ENCODE assay signal across 19 cellular contexts in genomic region chr1:219209578-219209977, GRCh38. TPM values are rescaled to one million over a fixed set of nuclear protein-coding genes. Genes with fewer than 3 reads are reported as not detected.
DNase-seq lines count a peak whose midpoint lies in the region; ATAC-seq and TF ChIP-seq lines count a peak whose summit lies in the region.
"Had no signal": no experiment of that assay in that cellular context is flagged by ENCODE, and none has a peak within 500 bp of the region (broad histone marks: within the 10 kb centered on the region; RNA-seq: fewer than 3 reads in every experiment).

No MANE protein-coding gene starts in this region.

- H2AFZ ChIP-seq in neural cell (ENCODE audit: low read depth, low read length) = no peak overlapping the region
- H2AFZ ChIP-seq: PC-9 had no signal

- H3K4me1 Mint-ChIP-seq in activated CD8-positive, alpha-beta T cell treated with anti-CD3 and anti-CD28 coated beads, Interleukin-2, amount 10 ng/mL, durations not matched to agents 7 days and 5 days (ENCODE audit: low read depth) = no peaks in the 10 kb centered on the region
- no peaks in the 10 kb centered on the region for H3K4me1 Mint-ChIP-seq in activated CD4-positive, alpha-beta memory T cell treated with anti-CD3 and anti-CD28 coated beads for 36 hours (ENCODE audit: low read depth)

- CTCF ChIA-PET in activated CD8-positive, alpha-beta T cell treated with anti-CD3 and anti-CD28 coated beads, Interleukin-2, amount 10 ng/mL, durations not matched to agents 7 days and 5 days (lab: Charles Lee) = interaction anchor here (0.7 kb wide), 1 partner anchor 14 kb away, joined by 3 read pairs; no protein-coding TSS in a partner anchor
- CTCF ChIA-PET in activated CD4-positive, alpha-beta memory T cell treated with anti-CD3 and anti-CD28 coated beads for 36 hours (lab: Charles Lee) = no interaction called here

- TF ChIP-seq POLR2A in heart left ventricle (IDR thresholded peaks at IDR 0.05) = no peak

- H3K9me3 ChIP-seq in heart left ventricle = no peaks in the 10 kb centered on the region
- H3K9me3 ChIP-seq in neural cell (ENCODE audit: low read length) = no peaks in the 10 kb centered on the region
- H3K9me3 ChIP-seq: SJSA1 had no signal

- DNase-seq in EL (peak; percentile 11), NCI-H69 (lab: John Stamatoyannopoulos, UW) (peak; percentile 9), heart left ventricle (no peak)
- no peak for DNase-seq in activated CD8-positive, alpha-beta T cell treated with anti-CD3 and anti-CD28 coated beads, Interleukin-2, amount 10 ng/mL, durations not matched to agents 7 days and 5 days
- DNase-seq in activated CD4-positive, alpha-beta memory T cell treated with anti-CD3 and anti-CD28 coated beads for 36 hours = no peak
- DNase-seq: AML-193, DMS 273 treated with DMSO at 0.1 percent for 48 hours, KG1, NCI-H1105 treated with DMSO at 0.1 percent for 48 hours, NCI-H1694, NCI-H2107, NCI-H524 treated with DMSO at 0.1 percent for 48 hours, PC-9 had no signal

- 53 to 67% (median 62%) methylated on average over 2 of the region's 2 CpGs for WGBS in heart left ventricle, 4 donors

- peak in 3 of 4 donors; percentile 68 to 81 (median 80) for ATAC-seq in heart left ventricle
- no peak for ATAC-seq in GM21737 (IDR thresholded peaks at IDR 0.05; ENCODE audit: unreplicated experiment)
- no peak for ATAC-seq in activated CD8-positive, alpha-beta T cell treated with anti-CD3 and anti-CD28 coated beads, Interleukin-2, amount 10 ng/mL, durations not matched to agents 7 days and 5 days
- ATAC-seq: GM12878, HepG2 had no signal

- no peaks in the 10 kb centered on the region for H3K27me3 Mint-ChIP-seq in activated CD8-positive, alpha-beta T cell treated with anti-CD3 and anti-CD28 coated beads, Interleukin-2, amount 10 ng/mL, durations not matched to agents 7 days and 5 days (ENCODE audit: low read depth)
- no peaks in the 10 kb centered on the region for H3K27me3 Mint-ChIP-seq in activated CD4-positive, alpha-beta memory T cell treated with anti-CD3 and anti-CD28 coated beads for 36 hours

- no peaks in the 10 kb centered on the region for H3K27me3 ChIP-seq in heart left ventricle
- H3K27me3 ChIP-seq in neural cell (ENCODE audit: insufficient read depth, low read depth, low read length) = no peaks in the 10 kb centered on the region
- H3K27me3 ChIP-seq: SJSA1 had no signal

- no peaks in the 10 kb centered on the region for H3F3A ChIP-seq in neural cell (ENCODE audit: insufficient read depth, low read length, poor library complexity, severe bottlenecking)

- H3K36me3 ChIP-seq in heart left ventricle (peaks cover 0 to 42% (median 22%) of the 10 kb centered on the region in 9 donors), neural cell (ENCODE audit: insufficient read depth, low read length) (no peaks in the 10 kb centered on the region)
- H3K36me3 ChIP-seq: SJSA1 had no signal

- no peak overlapping the region for H3K4me3 Mint-ChIP-seq in activated CD8-positive, alpha-beta T cell treated with anti-CD3 and anti-CD28 coated beads, Interleukin-2, amount 10 ng/mL, durations not matched to agents 7 days and 5 days
- H3K4me3 Mint-ChIP-seq in activated CD4-positive, alpha-beta memory T cell treated with anti-CD3 and anti-CD28 coated beads for 36 hours = no peak overlapping the region
- H3K4me3 Mint-ChIP-seq: CD14-positive monocyte had no signal

- no peaks in the 10 kb centered on the region for H3K9me3 Mint-ChIP-seq in activated CD8-positive, alpha-beta T cell treated with anti-CD3 and anti-CD28 coated beads, Interleukin-2, amount 10 ng/mL, durations not matched to agents 7 days and 5 days (ENCODE audit: insufficient read depth)
- H3K9me3 Mint-ChIP-seq in activated CD4-positive, alpha-beta memory T cell treated with anti-CD3 and anti-CD28 coated beads for 36 hours = no peaks in the 10 kb centered on the region

- peak; percentile 52 for TF ChIP-seq EP300 in neural cell (conservative IDR thresholded peaks at IDR 0.05; ENCODE audit: poor library complexity, severe bottlenecking)

- TF ChIP-seq CTCF in heart left ventricle (IDR thresholded peaks at IDR 0.05) (no peak), neural cell (IDR thresholded peaks at IDR 0.05; ENCODE audit: poor library complexity, severe bottlenecking) (no peak)

- peaks cover 0 to under 1% (median 0%) of the 10 kb centered on the region in 12 donors for H3K4me1 ChIP-seq in heart left ventricle
- H3K4me1 ChIP-seq: SJSA1 had no signal

- no peaks in the 10 kb centered on the region for H3K9me2 ChIP-seq in neural cell (ENCODE audit: insufficient read depth, low read length)

- H3K9ac ChIP-seq in neural cell (ENCODE audit: low read length) = no peak overlapping the region

- H3K27ac Mint-ChIP-seq in activated CD8-positive, alpha-beta T cell treated with anti-CD3 and anti-CD28 coated beads, Interleukin-2, amount 10 ng/mL, durations not matched to agents 7 days and 5 days = no peak overlapping the region
- H3K27ac Mint-ChIP-seq in activated CD4-positive, alpha-beta memory T cell treated with anti-CD3 and anti-CD28 coated beads for 36 hours = no peak overlapping the region
- H3K27ac Mint-ChIP-seq: CD14-positive monocyte had no signal

- intact Hi-C loops in heart left ventricle (cut with DNase I) = loop anchor here in 3 of 10 donors (5.0 to 10.0 kb wide), 7 partner anchors 175 to 875 kb away; no protein-coding TSS in a partner anchor
- intact Hi-C loops in activated CD4-positive, alpha-beta memory T cell treated with anti-CD3 and anti-CD28 coated beads for 36 hours (cut with micrococcal nuclease) = no loop called here

- H3K4me3 ChIP-seq in heart left ventricle (no peak overlapping the region), neural cell (ENCODE audit: low read length) (no peak overlapping the region)
- H3K4me3 ChIP-seq: GM12878, PC-9, SJSA1 had no signal

- no peaks in the 10 kb centered on the region for H3K79me2 ChIP-seq in neural cell (replicated peaks; ENCODE audit: insufficient read depth, low read length)

- POLR2A ChIA-PET in activated CD8-positive, alpha-beta T cell treated with anti-CD3 and anti-CD28 coated beads, Interleukin-2, amount 10 ng/mL, durations not matched to agents 7 days and 5 days (lab: Charles Lee) = no interaction called here
- POLR2A ChIA-PET in activated CD4-positive, alpha-beta memory T cell treated with anti-CD3 and anti-CD28 coated beads for 36 hours (lab: Charles Lee) = no interaction called here

- no peak overlapping the region for H3K4me2 ChIP-seq in neural cell (ENCODE audit: low read length)
- H3K4me2 ChIP-seq: PC-9 had no signal

- peak overlapping the region in 1 of 12 donors; percentile 25 for H3K27ac ChIP-seq in heart left ventricle
- H3K27ac ChIP-seq in neural cell (ENCODE audit: low read length) = peak overlapping the region; percentile 4
- H3K27ac ChIP-seq: PC-9, SJSA1 had no signal

- H3K36me3 Mint-ChIP-seq in activated CD8-positive, alpha-beta T cell treated with anti-CD3 and anti-CD28 coated beads, Interleukin-2, amount 10 ng/mL, durations not matched to agents 7 days and 5 days (ENCODE audit: low read depth) = peaks cover 7% of the 10 kb centered on the region
- H3K36me3 Mint-ChIP-seq in activated CD4-positive, alpha-beta memory T cell treated with anti-CD3 and anti-CD28 coated beads for 36 hours = peaks cover 4% of the 10 kb centered on the region

- H4K20me1 ChIP-seq in neural cell (ENCODE audit: insufficient read depth) = no peaks in the 10 kb centered on the region

- no peak for TF ChIP-seq RAD21 in neural cell (conservative IDR thresholded peaks at IDR 0.05)

TF ChIP-seq in neural cell, 6 proteins besides CTCF, POLR2A, EP300 and RAD21:
- TF ChIP-seq EZH2 (IDR thresholded peaks at IDR 0.05; ENCODE audit: borderline replicate concordance, insufficient read depth, low read length, poor library complexity, severe bottlenecking) (no peak), SMC3 (conservative IDR thresholded peaks at IDR 0.05; ENCODE audit: poor library complexity) (no peak), MXI1 (conservative IDR thresholded peaks at IDR 0.05; ENCODE audit: poor library complexity, severe bottlenecking) (no peak), POLR2AphosphoS5 (IDR thresholded peaks at IDR 0.05) (no peak), TAF1 (IDR thresholded peaks at IDR 0.05; ENCODE audit: low read depth) (no peak)

RNA-seq across cellular contexts. Expression of gene LYPLAL1, which starts 35.9 kb away (rescaled TPM):
- 100 to 1,000 TPM in 4 of 9 donors, 10 to 100 TPM in 5; 31.8 to 126 (median 90.5) TPM for total RNA-seq in heart left ventricle
- polyA plus RNA-seq in heart left ventricle (10 to 100 TPM; 19.6 to 87.2 TPM), neural cell (20.6 and 38.1 TPM in 2 replicates)
- polyA minus RNA-seq in neural cell = 48.7 and 51.9 TPM in 2 replicates
- total RNA-seq in activated CD8-positive, alpha-beta T cell treated with anti-CD3 and anti-CD28 coated beads, Interleukin-2, amount 10 ng/mL, durations not matched to agents 7 days and 5 days = 10 to 100 TPM; 11.6 to 17.8 TPM
- total RNA-seq in activated CD4-positive, alpha-beta memory T cell treated with anti-CD3 and anti-CD28 coated beads for 36 hours = 10 to 100 TPM; 23.1 to 24.0 TPM

Comparison
In these comparisons a context has a peak if more than half of its experiments do, and no peak if none do; other contexts are left out.
1. DNase-seq: peak in EL (single experiment) and NCI-H69 (single experiment); none in heart left ventricle (0 of 5), activated CD8-positive, alpha-beta T cell treated with anti-CD3 and anti-CD28 coated beads, Interleukin-2, amount 10 ng/mL, durations not matched to agents 7 days and 5 days (single experiment) and activated CD4-positive, alpha-beta memory T cell treated with anti-CD3 and anti-CD28 coated beads for 36 hours (single experiment).
2. ATAC-seq: peak in heart left ventricle (3 of 4); none in GM21737 (single experiment) and activated CD8-positive, alpha-beta T cell treated with anti-CD3 and anti-CD28 coated beads, Interleukin-2, amount 10 ng/mL, durations not matched to agents 7 days and 5 days (single experiment).